Comparison of ENCODE assay signal across 21 cellular contexts in genomic region chr2:132754867-132755472, GRCh38.
"Had no signal": no experiment of that assay in that cellular context is flagged by ENCODE, and none has a peak within 500 bp of the region (broad histone marks: within the 10 kb centered on the region; RNA-seq: fewer than 3 reads in every experiment).

No MANE protein-coding gene starts in this region.

- H3K27me3 ChIP-seq: brain microvascular endothelial cell, foreskin keratinocyte, left lung, right atrium auricular region, upper lobe of right lung had no signal

- H3K4me3 ChIP-seq: left lung, lung, right atrium auricular region, thoracic aorta, upper lobe of right lung had no signal

- H3K27ac ChIP-seq: brain microvascular endothelial cell, foreskin keratinocyte, left lung, right atrium auricular region, thoracic aorta, upper lobe of right lung had no signal

- DNase-seq: activated CD4-positive, alpha-beta T cell treated with anti-CD3 and anti-CD28 coated beads for 1 hour; activated CD4-positive, alpha-beta T cell treated with anti-CD3 and anti-CD28 coated beads, Interleukin-2, amount 50 U/mL, for 4 hours; activated CD8-positive, alpha-beta memory T cell treated with anti-CD3 and anti-CD28 coated beads for 24 hours; activated CD8-positive, alpha-beta memory T cell treated with anti-CD3 and anti-CD28 coated beads, Interleukin-2, amount 50 U/mL, for 4 hours; activated T-cell treated with anti-CD3 and anti-CD28 coated beads, Interleukin-2, amount 50 U/mL, for 24 hours; aorta; brain microvascular endothelial cell; caudate nucleus; dermis blood vessel endothelial cell; effector CD8-positive, alpha-beta T cell; foreskin keratinocyte; left lung; natural killer cell; stimulated activated CD4-positive, alpha-beta T cell treated with anti-CD3 and anti-CD28 coated beads, Interleukin-4, amount 100 ng/mL, for 24 hours; stimulated activated naive CD4-positive, alpha-beta T cell treated with Interleukin-2 at 50 U/mL for 16 hours; upper lobe of right lung had no signal

- H3K36me3 ChIP-seq: brain microvascular endothelial cell, left lung, right atrium auricular region, thoracic aorta, upper lobe of right lung had no signal

- H3K4me1 ChIP-seq: foreskin keratinocyte, left lung, right atrium auricular region, upper lobe of right lung had no signal

- H3K9me3 ChIP-seq: thoracic aorta, upper lobe of right lung had no signal

- ATAC-seq: activated naive CD4-positive, alpha-beta T cell treated with anti-CD3 and anti-CD28 coated beads, Interleukin-2, amount 50 U/mL, for 72 hours; activated T-helper 17 cell treated with anti-CD3 and anti-CD28 coated beads, Interleukin-2, amount 50 U/mL, for 72 hours; foreskin keratinocyte; left lung; natural killer cell; upper lobe of right lung had no signal
